ENCODE assay signal across 11 cellular contexts in genomic region chr2:152693033-152693432, GRCh38. TPM values are rescaled to one million over a fixed set of nuclear protein-coding genes. Genes with fewer than 3 reads are reported as not detected.
DNase-seq lines count a peak whose midpoint lies in the region; ATAC-seq and TF ChIP-seq lines count a peak whose summit lies in the region.
"Had no signal": no experiment of that assay in that cellular context is flagged by ENCODE, and none has a peak within 500 bp of the region (broad histone marks: within the 10 kb centered on the region; RNA-seq: fewer than 3 reads in every experiment).

No MANE protein-coding gene starts in this region.

- DNase-seq in GM06990 (ENCODE audit: extremely low read depth, insufficient read length) (peak; percentile 52), C1 segment of cervical spinal cord (lab: John Stamatoyannopoulos, UW) (no peak), GDM1 (lab: John Stamatoyannopoulos, UW) (no peak), GOT3 (lab: John Stamatoyannopoulos, UW) (no peak), psoas muscle (no peak)
- DNase-seq: cerebellar nuclear complex, midbrain had no signal

- no peak overlapping the region for H3K27ac ChIP-seq in psoas muscle

- TF ChIP-seq CTCF in GM06990 (IDR thresholded peaks at IDR 0.05; ENCODE audit: insufficient read depth, low read length, poor library complexity, severe bottlenecking) (no peak), psoas muscle (IDR thresholded peaks at IDR 0.05) (no peak)

- H3K4me3 ChIP-seq in GM06990 (replicated peaks; ENCODE audit: low read depth, low read length) (no peak overlapping the region), psoas muscle (no peak overlapping the region)
- H3K4me3 ChIP-seq: skin epidermis had no signal

- H3K9me3 ChIP-seq in psoas muscle, result no peaks in the 10 kb centered on the region

- peaks cover 6% of the 10 kb centered on the region for H3K4me1 ChIP-seq in psoas muscle

- WGBS in psoas muscle, 3 donors, result 92 to 96% (median 96%) methylated on average over 4 of the region's 4 CpGs

- ATAC-seq in GM19035 (IDR thresholded peaks at IDR 0.05; ENCODE audit: unreplicated experiment) (peak; percentile 87), HG02678 (IDR thresholded peaks at IDR 0.05; ENCODE audit: unreplicated experiment) (peak; percentile 83), HG03521 (IDR thresholded peaks at IDR 0.05; ENCODE audit: unreplicated experiment) (peak; percentile 86), psoas muscle (no peak)

- no peaks in the 10 kb centered on the region; the same call in 1 of the 2 replicates for H3K36me3 ChIP-seq in GM06990 (ENCODE audit: control insufficient read depth, insufficient read depth, low read length)
- peaks cover 0 to 27% of the 10 kb centered on the region in 2 donors for H3K36me3 ChIP-seq in psoas muscle (ENCODE audit: insufficient read depth in 1 of 2, low read depth in 1 of 2)

- intact Hi-C loops in psoas muscle (cut with DNase I), result no loop called here

- H3K27me3 ChIP-seq in GM06990 (replicated peaks; ENCODE audit: control insufficient read depth, insufficient read depth, low read length) (no peaks in the 10 kb centered on the region), psoas muscle (ENCODE audit: insufficient read depth in 3 of 3, low read length in 2 of 3) (no peaks in the 10 kb centered on the region)

RNA-seq across cellular contexts. Expression of gene PRPF40A, which starts 24.2 kb away (rescaled TPM):
- 10 to 100 TPM; 38.7 to 53.7 (median 45.8) TPM for total RNA-seq in psoas muscle
- polyA plus RNA-seq in psoas muscle, result 10 to 100 TPM; 19.6 to 51.8 (median 28.2) TPM

RNA-seq across cellular contexts. Expression of gene ARL6IP6, which starts 25.4 kb away (rescaled TPM):
- 1 to 10 TPM; 3.0 to 7.8 (median 5.7) TPM for total RNA-seq in psoas muscle
- 1 to 10 TPM; 4.5 to 7.3 (median 5.2) TPM for polyA plus RNA-seq in psoas muscle

Comparison
In these comparisons a context has a peak if more than half of its experiments do, and no peak if none do; other contexts are left out.
1. ATAC-seq: peak in GM19035 (single experiment), HG02678 (single experiment) and HG03521 (single experiment); none in psoas muscle (0 of 4).